22 cellular contexts compared by ENCODE assay signal in the genomic region with DNA sequence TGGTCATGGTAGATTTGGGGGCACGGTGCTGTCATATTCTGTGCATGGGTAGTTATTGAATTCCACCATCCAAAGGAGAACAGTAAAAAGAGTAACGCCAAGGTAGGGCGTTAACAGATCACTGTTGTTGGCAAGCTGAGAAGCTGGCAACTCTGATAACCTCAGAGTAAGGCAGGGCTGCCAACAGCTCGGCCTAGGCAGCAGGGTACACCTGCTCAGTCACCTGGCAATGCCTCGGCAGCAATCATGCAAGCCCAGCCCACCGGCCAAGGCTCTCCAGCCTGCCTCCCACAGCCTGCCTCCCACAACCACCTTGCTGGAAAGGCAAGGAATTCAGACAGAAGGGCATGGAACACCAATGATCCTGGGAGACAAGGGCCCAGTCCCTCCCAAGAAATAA.
"Had no signal": no experiment of that assay in that cellular context is flagged by ENCODE, and none has a peak within 500 bp of the region (broad histone marks: within the 10 kb centered on the region; RNA-seq: fewer than 3 reads in every experiment).

No MANE protein-coding gene starts in this region.

- H3K4me3 ChIP-seq: esophagus muscularis mucosa, lung, testis had no signal

- H3K9me3 ChIP-seq: esophagus muscularis mucosa, neutrophil, testis had no signal

- H2AFZ ChIP-seq: parathyroid adenoma had no signal

- H3K4me1 ChIP-seq: parathyroid adenoma, testis had no signal

- H3K79me2 ChIP-seq: parathyroid adenoma had no signal

- H3K27ac ChIP-seq: brain microvascular endothelial cell, esophagus muscularis mucosa, neutrophil, parathyroid adenoma, testis had no signal

- DNase-seq: activated CD4-positive, alpha-beta memory T cell treated with anti-CD3 and anti-CD28 coated beads for 36 hours; activated CD4-positive, alpha-beta T cell treated with anti-CD3 and anti-CD28 coated beads for 4 hours; activated naive CD4-positive, alpha-beta T cell treated with Interleukin-2 at 50 U/mL for 16 hours; activated naive CD8-positive, alpha-beta T cell treated with anti-CD3 and anti-CD28 coated beads, Interleukin-2, amount 50 U/mL, for 24 hours; activated T-cell treated with anti-CD3 and anti-CD28 coated beads, Interleukin-2, amount 50 U/mL, for 1 hour; anterior cingulate cortex; brain microvascular endothelial cell; central memory CD4-positive, alpha-beta T cell; cortex of kidney; effector CD8-positive, alpha-beta T cell; stimulated activated CD4-positive, alpha-beta T cell treated with anti-CD3 and anti-CD28 coated beads, Interleukin-4, amount 100 ng/mL, for 24 hours; T-cell; testis had no signal

- ATAC-seq: activated naive CD8-positive, alpha-beta T cell treated with anti-CD3 and anti-CD28 coated beads, Interleukin-2, amount 50 U/mL, for 24 hours; natural killer cell treated with Interleukin-12 subunit alpha and Interleukin-12 subunit beta and Interleukin-15 and Interleukin-18, amount 100 ng/mL, for 72 hours; sciatic nerve; stimulated activated effector memory CD8-positive, alpha-beta T cell treated with anti-CD3 and anti-CD28 coated beads, Interleukin-12 subunit alpha, Interleukin-12 subunit beta, amount 100 ng/mL, for 72 hours; T-cell; WTC11 had no signal

- H3K36me3 ChIP-seq: brain microvascular endothelial cell, neutrophil had no signal

- H3K9ac ChIP-seq: parathyroid adenoma had no signal

- H3K27me3 ChIP-seq: brain microvascular endothelial cell, esophagus muscularis mucosa, neutrophil, testis had no signal

- FAIRE-seq: endothelial cell of umbilical vein had no signal
